Comparison of ENCODE assay signal across 20 cellular contexts in the genomic region with DNA sequence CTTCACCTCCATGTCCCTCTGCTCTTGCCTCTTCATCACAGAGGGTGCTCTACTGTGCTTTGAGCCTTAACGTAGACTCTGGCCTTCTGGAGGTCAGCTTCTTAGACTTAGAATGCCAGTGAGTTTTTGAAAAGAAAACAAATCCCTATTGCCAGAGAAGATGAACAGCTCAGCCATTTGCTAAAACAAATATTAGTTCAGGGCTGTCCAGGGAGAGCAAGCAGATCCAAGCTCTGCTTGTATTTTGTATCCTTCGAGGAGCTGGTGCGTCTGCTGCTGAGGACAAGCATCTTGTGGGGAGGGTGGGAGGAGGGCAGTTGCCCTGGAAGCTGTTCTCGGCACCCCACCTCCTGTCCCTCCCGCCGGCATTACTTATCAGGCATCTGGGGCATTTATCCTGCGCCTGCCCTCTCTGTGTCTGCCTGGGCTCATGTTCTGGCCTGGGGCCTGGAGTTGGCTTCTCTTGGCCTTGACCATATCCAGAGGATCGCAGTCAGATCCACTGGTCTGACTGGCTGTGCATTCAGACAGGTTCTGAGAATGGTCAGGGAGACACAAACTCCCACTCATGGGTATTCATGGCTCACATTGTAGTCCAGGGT.
"Had no signal": no experiment of that assay in that cellular context is flagged by ENCODE, and none has a peak within 500 bp of the region (broad histone marks: within the 10 kb centered on the region; RNA-seq: fewer than 3 reads in every experiment).

No MANE protein-coding gene starts in this region.

- H3K27me3 ChIP-seq: upper lobe of left lung had no signal

- H3K4me3 ChIP-seq: left ventricle myocardium inferior, sigmoid colon, stomach, upper lobe of left lung had no signal

- H3K9me3 Mint-ChIP-seq: activated CD4-positive, alpha-beta memory T cell treated with anti-CD3 and anti-CD28 coated beads for 36 hours; activated T-helper 1 cell treated with anti-CD3 and anti-CD28 coated beads, Interleukin-12 subunit alpha, Interleukin-12 subunit beta, Interleukin-2, Interleukin-4 antibody, amounts not matched to agents 30 ng/mL and 10 ng/mL and 1 ng/mL, durations not matched to agents 14 hours and 24 hours and 36 hours; stimulated activated effector memory CD8-positive, alpha-beta T cell treated with anti-CD3 and anti-CD28 coated beads, Interleukin-12 subunit alpha, Interleukin-12 subunit beta, amount 100 ng/mL, for 72 hours had no signal

- H3K4me1 ChIP-seq: left ventricle myocardium inferior, sigmoid colon, upper lobe of left lung had no signal

- H3K27ac Mint-ChIP-seq: activated CD4-positive, alpha-beta memory T cell treated with anti-CD3 and anti-CD28 coated beads for 36 hours; activated CD4-positive, alpha-beta T cell treated with anti-CD3 and anti-CD28 coated beads for 36 hours; activated naive CD8-positive, alpha-beta T cell; activated T-helper 1 cell treated with anti-CD3 and anti-CD28 coated beads, Interleukin-12 subunit alpha, Interleukin-12 subunit beta, Interleukin-2, Interleukin-4 antibody, amounts not matched to agents 30 ng/mL and 10 ng/mL and 1 ng/mL, durations not matched to agents 14 hours and 24 hours and 36 hours; nephron; stimulated activated effector memory CD8-positive, alpha-beta T cell treated with anti-CD3 and anti-CD28 coated beads, Interleukin-12 subunit alpha, Interleukin-12 subunit beta, amount 100 ng/mL, for 72 hours; WTC11 had no signal

- ATAC-seq: activated CD4-positive, alpha-beta T cell treated with anti-CD3 and anti-CD28 coated beads for 36 hours; stimulated activated effector memory CD8-positive, alpha-beta T cell treated with anti-CD3 and anti-CD28 coated beads, Interleukin-12 subunit alpha, Interleukin-12 subunit beta, amount 100 ng/mL, for 72 hours; WTC11 had no signal

- H3K4me3 Mint-ChIP-seq: activated CD4-positive, alpha-beta memory T cell treated with anti-CD3 and anti-CD28 coated beads for 36 hours; activated CD4-positive, alpha-beta T cell treated with anti-CD3 and anti-CD28 coated beads for 36 hours; activated naive CD8-positive, alpha-beta T cell; activated T-helper 1 cell treated with anti-CD3 and anti-CD28 coated beads, Interleukin-12 subunit alpha, Interleukin-12 subunit beta, Interleukin-2, Interleukin-4 antibody, amounts not matched to agents 30 ng/mL and 10 ng/mL and 1 ng/mL, durations not matched to agents 14 hours and 24 hours and 36 hours; nephron; stimulated activated effector memory CD8-positive, alpha-beta T cell treated with anti-CD3 and anti-CD28 coated beads, Interleukin-12 subunit alpha, Interleukin-12 subunit beta, amount 100 ng/mL, for 72 hours; WTC11 had no signal

- H3K4me1 Mint-ChIP-seq: activated CD4-positive, alpha-beta T cell treated with anti-CD3 and anti-CD28 coated beads for 36 hours; nephron; stimulated activated effector memory CD8-positive, alpha-beta T cell treated with anti-CD3 and anti-CD28 coated beads, Interleukin-12 subunit alpha, Interleukin-12 subunit beta, amount 100 ng/mL, for 72 hours; WTC11 had no signal

- H3K27ac ChIP-seq: epithelial cell of prostate, left ventricle myocardium inferior, sigmoid colon, stomach, upper lobe of left lung had no signal

- H3K36me3 ChIP-seq: left ventricle myocardium inferior, sigmoid colon, stomach, upper lobe of left lung had no signal

- DNase-seq: activated CD4-positive, alpha-beta memory T cell treated with anti-CD3 and anti-CD28 coated beads for 36 hours; activated CD4-positive, alpha-beta T cell treated with anti-CD3 and anti-CD28 coated beads for 36 hours; activated T-cell treated with anti-CD3 and anti-CD28 coated beads for 4 hours; amniotic stem cell; foreskin fibroblast; hippocampal formation; islet precursor cell; left ventricle myocardium inferior; mammary epithelial cell; midbrain; sigmoid colon; stimulated activated CD4-positive, alpha-beta T cell treated with anti-CD3 and anti-CD28 coated beads, Interleukin-4, amount 100 ng/mL, for 24 hours; stomach; upper lobe of left lung had no signal

- H3K36me3 Mint-ChIP-seq: activated CD4-positive, alpha-beta memory T cell treated with anti-CD3 and anti-CD28 coated beads for 36 hours; activated naive CD8-positive, alpha-beta T cell; stimulated activated effector memory CD8-positive, alpha-beta T cell treated with anti-CD3 and anti-CD28 coated beads, Interleukin-12 subunit alpha, Interleukin-12 subunit beta, amount 100 ng/mL, for 72 hours; WTC11 had no signal

- H3K9me3 ChIP-seq: sigmoid colon, stomach, upper lobe of left lung had no signal
